ENCODE assay signal across 11 cellular contexts in the genomic region with DNA sequence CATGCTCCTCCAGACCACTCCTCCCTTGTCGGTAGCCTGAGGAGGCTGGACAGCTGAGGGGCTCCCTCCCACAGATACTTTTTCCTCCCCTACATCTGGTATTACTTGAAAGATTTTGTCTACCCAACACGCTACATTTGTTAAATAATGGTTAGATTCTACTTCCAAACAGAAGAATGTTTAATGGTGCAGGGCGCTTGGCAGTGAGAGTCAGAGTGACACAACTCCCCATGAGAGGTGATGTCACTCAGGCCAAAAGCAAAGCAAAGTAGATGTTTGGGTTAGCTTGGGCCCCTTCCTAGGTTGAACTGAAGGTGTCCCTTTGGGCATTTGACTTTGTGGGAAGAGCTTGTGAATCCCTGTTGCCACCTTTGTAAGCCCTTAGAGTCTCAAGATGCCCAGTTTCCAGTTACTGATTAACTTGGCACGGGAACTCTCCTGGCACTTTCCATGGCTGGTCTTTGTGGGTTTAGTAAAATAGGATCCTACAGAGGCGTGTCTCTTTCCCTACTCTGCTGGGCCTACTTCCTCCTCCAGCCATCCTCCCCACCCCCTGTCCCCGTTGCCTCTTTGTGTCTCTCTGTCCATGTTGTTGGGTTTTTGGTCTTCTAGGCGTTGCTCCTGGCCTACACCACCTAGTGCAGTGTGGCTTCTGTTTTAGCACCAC. TPM values are rescaled to one million over a fixed set of nuclear protein-coding genes. Genes with fewer than 3 reads are reported as not detected.
A peak's percentile ranks its signal among the peaks of the same experiment; 100 is the strongest.
DNase-seq lines count a peak whose midpoint lies in the region; ATAC-seq, FAIRE-seq and TF ChIP-seq lines count a peak whose summit lies in the region.
"Had no signal": no experiment of that assay in that cellular context is flagged by ENCODE, and none has a peak within 500 bp of the region (broad histone marks: within the 10 kb centered on the region; RNA-seq: fewer than 3 reads in every experiment).

No MANE protein-coding gene starts in this region.

- no peak for FAIRE-seq in H54 (lab: Jason Lieb, UNC)

- no peak for DNase-seq in stimulated activated naive CD8-positive, alpha-beta T cell treated with anti-CD3 and anti-CD28 coated beads, Interleukin-15, amount 100 ng/mL, for 72 hours
- DNase-seq in activated T-helper 1 cell treated with anti-CD3 and anti-CD28 coated beads, Interleukin-12 subunit alpha, Interleukin-12 subunit beta, Interleukin-2, Interleukin-4 antibody, amounts not matched to agents 30 ng/mL and 10 ng/mL and 1 ng/mL, durations not matched to agents 14 hours and 24 hours and 36 hours (ENCODE audit: low spot score), result no peak
- DNase-seq in myocyte (ENCODE audit: low read depth) (peak; percentile 79), H54 (ENCODE audit: insufficient read length, low spot score) (no peak), MV-4-11 (lab: John Stamatoyannopoulos, UW) (no peak), ureter (ENCODE audit: low spot score) (no peak)
- DNase-seq: effector CD8-positive, alpha-beta T cell; H7 had no signal

- TF ChIP-seq POLR2A in H54 (IDR thresholded peaks at IDR 0.05; ENCODE audit: low read depth, low read length), result no peak

- H3K9me3 Mint-ChIP-seq in stimulated activated naive CD8-positive, alpha-beta T cell treated with anti-CD3 and anti-CD28 coated beads, Interleukin-15, Interleukin-2, amounts not matched to agents 100 ng/mL and 50 ng/mL, for 24 hours, result no peaks in the 10 kb centered on the region
- H3K9me3 Mint-ChIP-seq in stimulated activated naive CD8-positive, alpha-beta T cell treated with anti-CD3 and anti-CD28 coated beads, Interleukin-15, amount 100 ng/mL, for 72 hours, result no peaks in the 10 kb centered on the region
- no peaks in the 10 kb centered on the region for H3K9me3 Mint-ChIP-seq in activated T-helper 1 cell treated with anti-CD3 and anti-CD28 coated beads, Interleukin-12 subunit alpha, Interleukin-12 subunit beta, Interleukin-2, Interleukin-4 antibody, amounts not matched to agents 30 ng/mL and 10 ng/mL and 1 ng/mL, durations not matched to agents 14 hours and 24 hours and 36 hours
- H3K9me3 Mint-ChIP-seq: activated naive CD4-positive, alpha-beta T cell treated with anti-CD3 and anti-CD28 coated beads, Interleukin-2, amount 50 U/mL, for 72 hours had no signal

- no peaks in the 10 kb centered on the region for H3K27me3 Mint-ChIP-seq in stimulated activated naive CD8-positive, alpha-beta T cell treated with anti-CD3 and anti-CD28 coated beads, Interleukin-15, Interleukin-2, amounts not matched to agents 100 ng/mL and 50 ng/mL, for 24 hours
- no peaks in the 10 kb centered on the region for H3K27me3 Mint-ChIP-seq in stimulated activated naive CD8-positive, alpha-beta T cell treated with anti-CD3 and anti-CD28 coated beads, Interleukin-15, amount 100 ng/mL, for 72 hours
- no peaks in the 10 kb centered on the region for H3K27me3 Mint-ChIP-seq in activated T-helper 1 cell treated with anti-CD3 and anti-CD28 coated beads, Interleukin-12 subunit alpha, Interleukin-12 subunit beta, Interleukin-2, Interleukin-4 antibody, amounts not matched to agents 30 ng/mL and 10 ng/mL and 1 ng/mL, durations not matched to agents 14 hours and 24 hours and 36 hours (ENCODE audit: insufficient read depth)

- H3K36me3 Mint-ChIP-seq in stimulated activated naive CD8-positive, alpha-beta T cell treated with anti-CD3 and anti-CD28 coated beads, Interleukin-15, Interleukin-2, amounts not matched to agents 100 ng/mL and 50 ng/mL, for 24 hours (ENCODE audit: low read depth), result peaks cover 43% of the 10 kb centered on the region
- peaks cover 42% of the 10 kb centered on the region for H3K36me3 Mint-ChIP-seq in activated T-helper 1 cell treated with anti-CD3 and anti-CD28 coated beads, Interleukin-12 subunit alpha, Interleukin-12 subunit beta, Interleukin-2, Interleukin-4 antibody, amounts not matched to agents 30 ng/mL and 10 ng/mL and 1 ng/mL, durations not matched to agents 14 hours and 24 hours and 36 hours (ENCODE audit: low read depth)

- H3K4me1 Mint-ChIP-seq in stimulated activated naive CD8-positive, alpha-beta T cell treated with anti-CD3 and anti-CD28 coated beads, Interleukin-15, Interleukin-2, amounts not matched to agents 100 ng/mL and 50 ng/mL, for 24 hours (ENCODE audit: low read depth), result peaks cover 50% of the 10 kb centered on the region
- H3K4me1 Mint-ChIP-seq in stimulated activated naive CD8-positive, alpha-beta T cell treated with anti-CD3 and anti-CD28 coated beads, Interleukin-15, amount 100 ng/mL, for 72 hours, result peaks cover 85% of the 10 kb centered on the region
- H3K4me1 Mint-ChIP-seq in activated T-helper 1 cell treated with anti-CD3 and anti-CD28 coated beads, Interleukin-12 subunit alpha, Interleukin-12 subunit beta, Interleukin-2, Interleukin-4 antibody, amounts not matched to agents 30 ng/mL and 10 ng/mL and 1 ng/mL, durations not matched to agents 14 hours and 24 hours and 36 hours (ENCODE audit: low read depth), result peaks cover 65% of the 10 kb centered on the region

- ATAC-seq in stimulated activated naive CD8-positive, alpha-beta T cell treated with anti-CD3 and anti-CD28 coated beads, Interleukin-15, amount 100 ng/mL, for 72 hours, result no peak
- ATAC-seq in HG02981 (IDR thresholded peaks at IDR 0.05; ENCODE audit: unreplicated experiment), result no peak
- ATAC-seq: activated naive CD4-positive, alpha-beta T cell treated with anti-CD3 and anti-CD28 coated beads, Interleukin-2, amount 50 U/mL, for 72 hours had no signal

- intact Hi-C loops in activated T-helper 1 cell treated with anti-CD3 and anti-CD28 coated beads, Interleukin-12 subunit alpha, Interleukin-12 subunit beta, Interleukin-2, Interleukin-4 antibody, amounts not matched to agents 30 ng/mL and 10 ng/mL and 1 ng/mL, durations not matched to agents 14 hours and 24 hours and 36 hours (cut with micrococcal nuclease), result loop anchor here (10.0 kb wide), 1 partner anchor 475 kb away; no protein-coding TSS in a partner anchor

- H3K27ac Mint-ChIP-seq in stimulated activated naive CD8-positive, alpha-beta T cell treated with anti-CD3 and anti-CD28 coated beads, Interleukin-15, Interleukin-2, amounts not matched to agents 100 ng/mL and 50 ng/mL, for 24 hours, result peak overlapping the region; percentile 11
- no peak overlapping the region for H3K27ac Mint-ChIP-seq in stimulated activated naive CD8-positive, alpha-beta T cell treated with anti-CD3 and anti-CD28 coated beads, Interleukin-15, amount 100 ng/mL, for 72 hours
- peak overlapping the region; percentile 4 for H3K27ac Mint-ChIP-seq in activated T-helper 1 cell treated with anti-CD3 and anti-CD28 coated beads, Interleukin-12 subunit alpha, Interleukin-12 subunit beta, Interleukin-2, Interleukin-4 antibody, amounts not matched to agents 30 ng/mL and 10 ng/mL and 1 ng/mL, durations not matched to agents 14 hours and 24 hours and 36 hours
- H3K27ac Mint-ChIP-seq: activated naive CD4-positive, alpha-beta T cell treated with anti-CD3 and anti-CD28 coated beads, Interleukin-2, amount 50 U/mL, for 72 hours had no signal

- H3K4me3 Mint-ChIP-seq in stimulated activated naive CD8-positive, alpha-beta T cell treated with anti-CD3 and anti-CD28 coated beads, Interleukin-15, Interleukin-2, amounts not matched to agents 100 ng/mL and 50 ng/mL, for 24 hours, result no peak overlapping the region
- no peak overlapping the region for H3K4me3 Mint-ChIP-seq in stimulated activated naive CD8-positive, alpha-beta T cell treated with anti-CD3 and anti-CD28 coated beads, Interleukin-15, amount 100 ng/mL, for 72 hours
- H3K4me3 Mint-ChIP-seq in activated T-helper 1 cell treated with anti-CD3 and anti-CD28 coated beads, Interleukin-12 subunit alpha, Interleukin-12 subunit beta, Interleukin-2, Interleukin-4 antibody, amounts not matched to agents 30 ng/mL and 10 ng/mL and 1 ng/mL, durations not matched to agents 14 hours and 24 hours and 36 hours, result no peak overlapping the region

RNA-seq across cellular contexts. Expression of gene LIMD1, which starts 5.6 kb away (rescaled TPM):
- 36.3 and 40.8 TPM in 2 replicates for total RNA-seq in activated T-helper 1 cell treated with anti-CD3 and anti-CD28 coated beads, Interleukin-12 subunit alpha, Interleukin-12 subunit beta, Interleukin-2, Interleukin-4 antibody, amounts not matched to agents 30 ng/mL and 10 ng/mL and 1 ng/mL, durations not matched to agents 14 hours and 24 hours and 36 hours
- total RNA-seq in myocyte (29.2 and 35.9 TPM in 2 replicates), ureter (62.5 TPM)
- 12.4 TPM for polyA plus RNA-seq in myocyte (2012)

Comparison
In these comparisons a context has a peak if more than half of its experiments do, and no peak if none do; other contexts are left out.
1. H3K27ac Mint-ChIP-seq: peak in stimulated activated naive CD8-positive, alpha-beta T cell treated with anti-CD3 and anti-CD28 coated beads, Interleukin-15, Interleukin-2, amounts not matched to agents 100 ng/mL and 50 ng/mL, for 24 hours (single experiment) and activated T-helper 1 cell treated with anti-CD3 and anti-CD28 coated beads, Interleukin-12 subunit alpha, Interleukin-12 subunit beta, Interleukin-2, Interleukin-4 antibody, amounts not matched to agents 30 ng/mL and 10 ng/mL and 1 ng/mL, durations not matched to agents 14 hours and 24 hours and 36 hours (single experiment); none in stimulated activated naive CD8-positive, alpha-beta T cell treated with anti-CD3 and anti-CD28 coated beads, Interleukin-15, amount 100 ng/mL, for 72 hours (0 of 2).